Comparison of ENCODE assay signal across 21 cellular contexts in the genomic region with DNA sequence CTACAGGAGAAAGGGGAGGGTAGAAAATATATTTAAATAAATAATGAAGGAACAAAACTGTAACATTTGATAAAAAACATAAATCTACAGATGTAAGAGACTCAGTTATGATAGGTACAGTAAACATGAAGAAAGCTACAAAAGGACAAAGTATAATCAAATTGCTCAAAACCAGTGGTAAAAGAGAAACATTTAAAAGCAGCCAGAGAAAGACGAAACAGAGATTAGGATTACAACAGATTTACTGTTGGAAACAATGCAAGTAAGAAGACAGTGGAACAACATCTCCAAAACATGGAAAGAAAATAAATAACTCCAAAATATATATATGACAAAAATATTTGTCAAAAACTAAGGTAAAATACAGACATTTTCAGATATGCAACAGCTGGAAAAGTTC.
DNase-seq lines count a peak whose midpoint lies in the region; ATAC-seq, FAIRE-seq and TF ChIP-seq lines count a peak whose summit lies in the region.
"Had no signal": no experiment of that assay in that cellular context is flagged by ENCODE, and none has a peak within 500 bp of the region (broad histone marks: within the 10 kb centered on the region; RNA-seq: fewer than 3 reads in every experiment).

No MANE protein-coding gene starts in this region.

- TF ChIP-seq RAD21 in HepG2 (CRISPR knock-in tag; IDR thresholded peaks at IDR 0.05): no peak
- no peak for TF ChIP-seq RAD21 in K562 (CRISPR knock-in tag; conservative IDR thresholded peaks at IDR 0.05 in 1 of 2, IDR thresholded peaks at IDR 0.05 in 1 of 2)

- BruUV-seq in HepG2 (replicated peaks; lab: Mats Ljungman, UMichigan) (no TSS peak), K562 (replicated peaks; lab: Mats Ljungman, UMichigan) (no TSS peak)

- peaks cover 16% of the 10 kb centered on the region for H3K36me3 Mint-ChIP-seq in WTC11
- no peaks in the 10 kb centered on the region for H3K36me3 Mint-ChIP-seq in effector memory CD8-positive, alpha-beta T cell (ENCODE audit: insufficient read depth)
- H3K36me3 Mint-ChIP-seq: CD8-positive, alpha-beta T cell had no signal

- intact Hi-C loops in HepG2 (cut with micrococcal nuclease; ENCODE audit: unreplicated experiment) (no loop called here), right lobe of liver (cut with DNase I) (no loop called here), K562 (cut with micrococcal nuclease) (no loop called here), colonic mucosa (cut with DNase I) (no loop called here)

- ATAC-seq in HepG2 (no peak), right lobe of liver (no peak), WTC11 (no peak), K562 (no peak)
- ATAC-seq in effector memory CD8-positive, alpha-beta T cell (replicated peaks): no peak
- ATAC-seq: A549; CD8-positive, alpha-beta T cell had no signal

- CTCF ChIA-PET in HepG2 (lab: Yijun Ruan, JAX; ENCODE audit: low intra/inter-chr PET ratio, low total read pairs): no interaction called here
- CTCF ChIA-PET in WTC11 (lab: Charles Lee): no interaction called here
- CTCF ChIA-PET in K562 (lab: Yijun Ruan, JAX; ENCODE audit: low intra/inter-chr PET ratio): no interaction called here

- H3K4me1 ChIP-seq in HepG2 (ENCODE audit: insufficient read depth, low read length): no peaks in the 10 kb centered on the region
- no peaks in the 10 kb centered on the region for H3K4me1 ChIP-seq in right lobe of liver
- H3K4me1 ChIP-seq in K562 (replicated peaks in 1 of 2; ENCODE audit: control insufficient read depth in 2 of 2, insufficient read depth in 2 of 2, low read length in 2 of 2): no peaks in the 10 kb centered on the region
- no peaks in the 10 kb centered on the region for H3K4me1 ChIP-seq in colonic mucosa
- H3K4me1 ChIP-seq: A549, Caco-2 had no signal

- H3K27ac Mint-ChIP-seq in WTC11: no peak overlapping the region
- H3K27ac Mint-ChIP-seq in effector memory CD8-positive, alpha-beta T cell: no peak overlapping the region
- H3K27ac Mint-ChIP-seq: B cell; CD4-positive, alpha-beta T cell; CD8-positive, alpha-beta T cell had no signal

- H3K4me2 ChIP-seq in HepG2 (ENCODE audit: low read depth, low read length) (no peak overlapping the region), K562 (ENCODE audit: insufficient read depth, low read length) (no peak overlapping the region)
- H3K4me2 ChIP-seq: A549; BLaER1 treated with 17β-estradiol and CSF1 and Interleukin-3, amounts not matched to agents 10 nM and 100 nM had no signal

- POLR2A ChIA-PET in HepG2 (lab: Yijun Ruan, JAX): no interaction called here
- POLR2A ChIA-PET in WTC11 (lab: Charles Lee): no interaction called here
- POLR2A ChIA-PET in K562 (lab: Yijun Ruan, JAX): no interaction called here

- H3K27ac ChIP-seq in HepG2 (ENCODE audit: extremely low read length, insufficient read depth, low read length) (no peak overlapping the region), right lobe of liver (no peak overlapping the region), K562 (ENCODE audit: extremely low read depth, low read depth, low read length) (no peak overlapping the region), colonic mucosa (no peak overlapping the region)
- H3K27ac ChIP-seq: 22Rv1; A549; BLaER1 treated with 17β-estradiol and CSF1 and Interleukin-3, amounts not matched to agents 10 nM and 100 nM; C4-2B had no signal

- in situ Hi-C loops in HepG2 (cut with HindIII; ENCODE audit: extremely low pct_ligation_motif_present, low pct_unique_long_range_greater_than_20kb): no loop called here
- in situ Hi-C loops in K562 (cut with MboI): no loop called here

- H3K4me3 Mint-ChIP-seq in WTC11: no peak overlapping the region
- H3K4me3 Mint-ChIP-seq in effector memory CD8-positive, alpha-beta T cell: no peak overlapping the region
- H3K4me3 Mint-ChIP-seq: B cell; CD4-positive, alpha-beta T cell; CD8-positive, alpha-beta T cell had no signal

- FAIRE-seq in HepG2 (lab: Jason Lieb, UNC) (no peak), K562 (lab: Jason Lieb, UNC) (no peak)
- FAIRE-seq: A549, D721Med, GM12891, GM19239 had no signal

- H3K27me3 Mint-ChIP-seq in WTC11 (ENCODE audit: low read depth): no peaks in the 10 kb centered on the region; the same call in 1 of the 2 replicates
- peaks cover 6 to 9% of the 10 kb centered on the region in 2 donors for H3K27me3 Mint-ChIP-seq in effector memory CD8-positive, alpha-beta T cell
- H3K27me3 Mint-ChIP-seq: B cell; CD4-positive, alpha-beta T cell had no signal

- TF ChIP-seq POLR2A in HepG2 (IDR thresholded peaks at IDR 0.05; ENCODE audit: insufficient read depth in 1 of 2, low read depth in 2 of 2, low read length in 2 of 2) (no peak), right lobe of liver (IDR thresholded peaks at IDR 0.05) (no peak), K562 (conservative IDR thresholded peaks at IDR 0.05) (no peak)

- DNase-seq in HepG2 (ENCODE audit: low spot score) (no peak), right lobe of liver (no peak), WTC11 (ENCODE audit: low spot score) (no peak), K562 (ENCODE audit: extremely low read depth in 1 of 4, low spot score in 3 of 4) (no peak), colonic mucosa (no peak)
- no peak for DNase-seq in effector memory CD8-positive, alpha-beta T cell
- DNase-seq: AML-193; Caco-2; Calu3; CD4-positive, alpha-beta T cell; CD8-positive, alpha-beta T cell; DMS79 treated with DMSO at 0.1 percent for 48 hours; GDM1 had no signal

- 17% methylated on average over 1 of the region's 1 CpG for WGBS in HepG2 (ENCODE audit: low lambda C conversion rate)
- 67% methylated on average over 1 of the region's 1 CpG for WGBS in right lobe of liver (ENCODE audit: insufficient coverage, low coverage, low lambda C conversion rate, missing lambda C conversion rate)
- 0% methylated on average over 1 of the region's 1 CpG for WGBS in K562 (ENCODE audit: insufficient coverage, low coverage, missing lambda C conversion rate)

- no peaks in the 10 kb centered on the region for H3K36me3 ChIP-seq in HepG2 (replicated peaks in 1 of 2; ENCODE audit: control insufficient read depth in 1 of 2, insufficient read depth in 2 of 2, low read length in 2 of 2)
- no peaks in the 10 kb centered on the region for H3K36me3 ChIP-seq in right lobe of liver
- H3K36me3 ChIP-seq in K562 (ENCODE audit: control insufficient read depth, insufficient read depth, low read length): no peaks in the 10 kb centered on the region
- H3K36me3 ChIP-seq in colonic mucosa: no peaks in the 10 kb centered on the region

- H3K27me3 ChIP-seq in HepG2 (ENCODE audit: control insufficient read depth in 1 of 2, insufficient read depth in 2 of 2, low read length in 2 of 2) (peaks cover 0 to 2% of the 10 kb centered on the region in 2 experiments; a peak in 1 of 5 replicates), right lobe of liver (no peaks in the 10 kb centered on the region), K562 (ENCODE audit: control insufficient read depth in 2 of 2, insufficient read depth in 2 of 2, low read length in 2 of 2) (no peaks in the 10 kb centered on the region), colonic mucosa (no peaks in the 10 kb centered on the region)
- H3K27me3 ChIP-seq: BLaER1 treated with 17β-estradiol and CSF1 and Interleukin-3, amounts not matched to agents 10 nM and 100 nM had no signal

- peaks cover 11% of the 10 kb centered on the region for H3K4me1 Mint-ChIP-seq in WTC11
- no peaks in the 10 kb centered on the region for H3K4me1 Mint-ChIP-seq in effector memory CD8-positive, alpha-beta T cell (ENCODE audit: low read depth in 2 of 2)

- H3K9me3 Mint-ChIP-seq in WTC11: peaks cover 37% of the 10 kb centered on the region
- peaks cover 0 to 5% of the 10 kb centered on the region in 2 donors for H3K9me3 Mint-ChIP-seq in effector memory CD8-positive, alpha-beta T cell

- no peak for TF ChIP-seq EP300 in HepG2 (IDR thresholded peaks at IDR 0.05; ENCODE audit: low read depth in 2 of 2, low read length in 2 of 2)
- no peak for TF ChIP-seq EP300 in HepG2 (CRISPR knock-in tag; IDR thresholded peaks at IDR 0.05; ENCODE audit: borderline replicate concordance)
- no peak for TF ChIP-seq EP300 in K562 (IDR thresholded peaks at IDR 0.05; ENCODE audit: low read length)

- H3K4me3 ChIP-seq in HepG2 (replicated peaks in 1 of 3; ENCODE audit: insufficient read depth in 1 of 3, low read depth in 2 of 3, low read length in 3 of 3): no peak overlapping the region
- no peak overlapping the region for H3K4me3 ChIP-seq in right lobe of liver
- no peak overlapping the region for H3K4me3 ChIP-seq in K562
- no peak overlapping the region for H3K4me3 ChIP-seq in colonic mucosa
- H3K4me3 ChIP-seq: A549; BLaER1 treated with 17β-estradiol and CSF1 and Interleukin-3, amounts not matched to agents 10 nM and 100 nM had no signal

- H3K9me1 ChIP-seq in K562 (ENCODE audit: control insufficient read depth, insufficient read depth, low read length): no peaks in the 10 kb centered on the region

- H4K20me1 ChIP-seq in HepG2 (ENCODE audit: insufficient read depth, low read length) (no peaks in the 10 kb centered on the region), K562 (replicated peaks; ENCODE audit: control insufficient read depth, insufficient read depth, low read length) (no peaks in the 10 kb centered on the region)
- H4K20me1 ChIP-seq: BLaER1 treated with 17β-estradiol and CSF1 and Interleukin-3, amounts not matched to agents 10 nM and 100 nM had no signal

- H3K9me3 ChIP-seq in HepG2 (ENCODE audit: low read length) (peaks cover 8% of the 10 kb centered on the region; the same call in 1 of the 2 replicates), right lobe of liver (peaks cover 0 to 4% (median 0%) of the 10 kb centered on the region in 4 donors), K562 (replicated peaks; ENCODE audit: control insufficient read depth, insufficient read depth, low read depth, low read length) (no peaks in the 10 kb centered on the region), colonic mucosa (no peaks in the 10 kb centered on the region)

- no peak for TF ChIP-seq CTCF in HepG2 (CRISPR knock-in tag; IDR thresholded peaks at IDR 0.05)
- no peak for TF ChIP-seq CTCF in right lobe of liver (IDR thresholded peaks at IDR 0.05)
- TF ChIP-seq CTCF in WTC11 (IDR thresholded peaks at IDR 0.05): no peak
- TF ChIP-seq CTCF in K562 (IDR thresholded peaks at IDR 0.05 in 2 of 3, conservative IDR thresholded peaks at IDR 0.05 in 1 of 3; ENCODE audit: insufficient read depth in 2 of 3, low read depth in 1 of 3, low read length in 3 of 3): no peak
- TF ChIP-seq CTCF in colonic mucosa (IDR thresholded peaks at IDR 0.05): no peak

- no peak overlapping the region for H3K9ac ChIP-seq in HepG2 (ENCODE audit: insufficient read depth, low read depth, low read length)
- no peak overlapping the region for H3K9ac ChIP-seq in K562 (ENCODE audit: insufficient read depth in 1 of 2, low read depth in 2 of 2, low read length in 2 of 2)
- H3K9ac ChIP-seq in colonic mucosa (ENCODE audit: low read depth in 2 of 2, low read length in 2 of 2): no peak overlapping the region
- H3K9ac ChIP-seq: BLaER1 treated with 17β-estradiol and CSF1 and Interleukin-3, amounts not matched to agents 10 nM and 100 nM had no signal

- no peak overlapping the region for H2AFZ ChIP-seq in HepG2 (ENCODE audit: low read length)
- H2AFZ ChIP-seq in K562 (ENCODE audit: low read depth, low read length): no peak overlapping the region

- H3K79me2 ChIP-seq in HepG2 (ENCODE audit: insufficient read depth, low read length) (no peaks in the 10 kb centered on the region), K562 (ENCODE audit: control insufficient read depth, insufficient read depth, low read length) (no peaks in the 10 kb centered on the region)
